ENCODE assay signal across 20 cellular contexts in genomic region chr21:45898028-45898350, GRCh38.
DNase-seq lines count a peak whose midpoint lies in the region; ATAC-seq, FAIRE-seq and TF ChIP-seq lines count a peak whose summit lies in the region.
"Had no signal": no experiment of that assay in that cellular context is flagged by ENCODE, and none has a peak within 500 bp of the region (broad histone marks: within the 10 kb centered on the region; RNA-seq: fewer than 3 reads in every experiment).

No MANE protein-coding gene starts in this region.

- no TSS peak for BruUV-seq in K562 (replicated peaks; lab: Mats Ljungman, UMichigan)

- intact Hi-C loops in right cardiac atrium (cut with DNase I) = no loop called here
- intact Hi-C loops in Right ventricle myocardium superior (cut with DNase I) = no loop called here
- intact Hi-C loops in K562 (cut with micrococcal nuclease) = no loop called here
- intact Hi-C loops in kidney (cut with DNase I) = no loop called here
- intact Hi-C loops in aorta (cut with DNase I) = no loop called here

- FAIRE-seq in K562 (lab: Jason Lieb, UNC) = no peak
- no peak for FAIRE-seq in kidney (lab: Jason Lieb, UNC)
- FAIRE-seq: A204.1, GM12878, H1 had no signal

- CTCF ChIA-PET in K562 (lab: Yijun Ruan, JAX; ENCODE audit: low intra/inter-chr PET ratio) = no interaction called here

- H3K79me2 ChIP-seq in K562 (ENCODE audit: control insufficient read depth, insufficient read depth, low read length) = no peaks in the 10 kb centered on the region

- no peaks in the 10 kb centered on the region for H3K9me1 ChIP-seq in K562 (ENCODE audit: control insufficient read depth, insufficient read depth, low read length)

- no peaks in the 10 kb centered on the region for H3K9me3 ChIP-seq in right cardiac atrium (ENCODE audit: control insufficient read depth, low read length)
- no peaks in the 10 kb centered on the region for H3K9me3 ChIP-seq in K562 (replicated peaks; ENCODE audit: control insufficient read depth, insufficient read depth, low read depth, low read length)
- no peaks in the 10 kb centered on the region for H3K9me3 ChIP-seq in kidney (ENCODE audit: control insufficient read depth in 1 of 2, low read length in 2 of 2)
- no peaks in the 10 kb centered on the region for H3K9me3 ChIP-seq in aorta (ENCODE audit: control insufficient read depth, low read length)
- H3K9me3 ChIP-seq: BE2C, HAP-1 had no signal

- H3K36me3 ChIP-seq in K562 (ENCODE audit: control insufficient read depth, insufficient read depth, low read length) = no peaks in the 10 kb centered on the region
- no peaks in the 10 kb centered on the region for H3K36me3 ChIP-seq in kidney (ENCODE audit: control insufficient read depth in 1 of 2, insufficient read depth in 2 of 2, low read length in 2 of 2)
- no peaks in the 10 kb centered on the region for H3K36me3 ChIP-seq in aorta (ENCODE audit: control insufficient read depth in 1 of 2, insufficient read depth in 2 of 2, low read length in 1 of 2)
- H3K36me3 ChIP-seq: HAP-1 had no signal

- H3K4me1 ChIP-seq in right cardiac atrium (ENCODE audit: control insufficient read depth, insufficient read depth, low read length) = no peaks in the 10 kb centered on the region
- H3K4me1 ChIP-seq in K562 (replicated peaks in 1 of 2; ENCODE audit: control insufficient read depth in 2 of 2, insufficient read depth in 2 of 2, low read length in 2 of 2) = no peaks in the 10 kb centered on the region
- H3K4me1 ChIP-seq in kidney (ENCODE audit: control insufficient read depth in 1 of 2, insufficient read depth in 1 of 2, low read depth in 1 of 2, low read length in 2 of 2) = no peaks in the 10 kb centered on the region
- H3K4me1 ChIP-seq in aorta (ENCODE audit: control insufficient read depth in 1 of 2, insufficient read depth in 2 of 2, low read length in 2 of 2) = no peaks in the 10 kb centered on the region
- H3K4me1 ChIP-seq: HAP-1 had no signal

- TF ChIP-seq CTCF in K562 (IDR thresholded peaks at IDR 0.05 in 2 of 3, conservative IDR thresholded peaks at IDR 0.05 in 1 of 3; ENCODE audit: insufficient read depth in 2 of 3, low read depth in 1 of 3, low read length in 3 of 3) = no peak
- TF ChIP-seq CTCF in kidney (IDR thresholded peaks at IDR 0.05; ENCODE audit: borderline replicate concordance, extremely low read depth, insufficient read depth) = no peak
- TF ChIP-seq CTCF in foreskin fibroblast (IDR thresholded peaks at IDR 0.05; ENCODE audit: low read depth, low read length) = no peak

- DNase-seq in right cardiac atrium (peak in 2 of 3 donors; percentile 41 to 43), Right ventricle myocardium superior (no peak), K562 (ENCODE audit: extremely low read depth in 1 of 4, low spot score in 3 of 4) (no peak), kidney (peak; percentile 57), aorta (peak; percentile 20 to 55), foreskin fibroblast (no peak)
- no peak for DNase-seq in activated T-cell treated with anti-CD3 and anti-CD28 coated beads, Interleukin-2, amount 50 U/mL, for 24 hours
- DNase-seq: ACHN; BE2C; CD4-positive, CD25-positive, alpha-beta regulatory T cell; COR-L47; DMS 273 treated with DMSO at 0.1 percent for 48 hours; DMS53; DND-41; EL had no signal

- no peak overlapping the region for H3K4me3 Mint-ChIP-seq in activated T-cell treated with anti-CD3 and anti-CD28 coated beads, Interleukin-2, amount 50 U/mL, for 24 hours
- H3K4me3 Mint-ChIP-seq: CD4-positive, CD25-positive, alpha-beta regulatory T cell; CD8-positive, alpha-beta memory T cell had no signal

- H3K9ac ChIP-seq in K562 (ENCODE audit: insufficient read depth in 1 of 2, low read depth in 2 of 2, low read length in 2 of 2) (no peak overlapping the region), kidney (ENCODE audit: low read length in 2 of 2) (no peak overlapping the region)

- no peak overlapping the region for H3K27ac Mint-ChIP-seq in activated T-cell treated with anti-CD3 and anti-CD28 coated beads, Interleukin-2, amount 50 U/mL, for 24 hours
- H3K27ac Mint-ChIP-seq: CD4-positive, CD25-positive, alpha-beta regulatory T cell had no signal

- no peak overlapping the region for H3K4me2 ChIP-seq in K562 (ENCODE audit: insufficient read depth, low read length)

- no peak for TF ChIP-seq EP300 in K562 (IDR thresholded peaks at IDR 0.05; ENCODE audit: low read length)

- H3K4me3 ChIP-seq in right cardiac atrium (ENCODE audit: low read length) (no peak overlapping the region), K562 (no peak overlapping the region), kidney (ENCODE audit: low read length in 2 of 2) (no peak overlapping the region), aorta (ENCODE audit: low read length in 2 of 2) (no peak overlapping the region), foreskin fibroblast (ENCODE audit: low read depth in 1 of 2, low read length in 2 of 2) (no peak overlapping the region)
- H3K4me3 ChIP-seq: GM12878, HAP-1 had no signal

- no peaks in the 10 kb centered on the region for H3K9me3 Mint-ChIP-seq in activated T-cell treated with anti-CD3 and anti-CD28 coated beads, Interleukin-2, amount 50 U/mL, for 24 hours
- H3K9me3 Mint-ChIP-seq: CD4-positive, CD25-positive, alpha-beta regulatory T cell; CD8-positive, alpha-beta memory T cell had no signal

- no peak for TF ChIP-seq RAD21 in K562 (CRISPR knock-in tag; conservative IDR thresholded peaks at IDR 0.05 in 1 of 2, IDR thresholded peaks at IDR 0.05 in 1 of 2)

- H3K27me3 Mint-ChIP-seq in activated T-cell treated with anti-CD3 and anti-CD28 coated beads, Interleukin-2, amount 50 U/mL, for 24 hours = no peaks in the 10 kb centered on the region
- H3K27me3 Mint-ChIP-seq: CD4-positive, CD25-positive, alpha-beta regulatory T cell had no signal

- peaks cover 3% of the 10 kb centered on the region for H3K4me1 Mint-ChIP-seq in activated T-cell treated with anti-CD3 and anti-CD28 coated beads, Interleukin-2, amount 50 U/mL, for 24 hours (ENCODE audit: low read depth)
- H3K4me1 Mint-ChIP-seq: CD8-positive, alpha-beta memory T cell had no signal

- H3K27ac ChIP-seq in right cardiac atrium (ENCODE audit: low read length) (no peak overlapping the region), K562 (ENCODE audit: extremely low read depth, low read depth, low read length) (no peak overlapping the region), kidney (ENCODE audit: low read depth in 2 of 2, low read length in 2 of 2) (no peak overlapping the region), aorta (ENCODE audit: low read depth in 1 of 2, low read length in 2 of 2) (no peak overlapping the region)

- no peaks in the 10 kb centered on the region for H3K36me3 Mint-ChIP-seq in activated T-cell treated with anti-CD3 and anti-CD28 coated beads, Interleukin-2, amount 50 U/mL, for 24 hours (ENCODE audit: low read depth)
- H3K36me3 Mint-ChIP-seq: CD8-positive, alpha-beta memory T cell had no signal

- no peak overlapping the region for H2AFZ ChIP-seq in K562 (ENCODE audit: low read depth, low read length)

- peaks cover 28% of the 10 kb centered on the region; the same call in 1 of the 2 replicates for H4K20me1 ChIP-seq in K562 (replicated peaks; ENCODE audit: control insufficient read depth, insufficient read depth, low read length)

- WGBS in right cardiac atrium = 78% methylated on average over 8 of the region's 8 CpGs
- WGBS in K562 (ENCODE audit: insufficient coverage, low coverage, missing lambda C conversion rate) = 3% methylated on average over 5 of the region's 8 CpGs
- 90 to 94% methylated on average over 8 of the region's 8 CpGs for WGBS in aorta, 2 donors

- ATAC-seq in right cardiac atrium = no peak
- no peak for ATAC-seq in Right ventricle myocardium superior (ENCODE audit: poor library complexity)
- ATAC-seq in K562 = no peak
- ATAC-seq in aorta (ENCODE audit: low FRiP score) = no peak
- ATAC-seq: GM12878 had no signal

- no peak for TF ChIP-seq POLR2A in K562 (conservative IDR thresholded peaks at IDR 0.05)

- in situ Hi-C loops in K562 (cut with MboI) = no loop called here

- H3K27me3 ChIP-seq in right cardiac atrium (ENCODE audit: control insufficient read depth, insufficient read depth) (no peaks in the 10 kb centered on the region), K562 (ENCODE audit: control insufficient read depth in 2 of 2, insufficient read depth in 2 of 2, low read length in 2 of 2) (peaks cover 39 to 94% of the 10 kb centered on the region in 2 experiments; a peak in 4 of 5 replicates), aorta (ENCODE audit: control insufficient read depth in 1 of 2, insufficient read depth in 2 of 2, low read length in 1 of 2) (no peaks in the 10 kb centered on the region)
- H3K27me3 ChIP-seq: BE2C had no signal

- POLR2A ChIA-PET in K562 (lab: Yijun Ruan, JAX) = interaction anchor here (0.6 kb wide), 1 partner anchor 282 kb away, joined by 3 read pairs; no protein-coding TSS in a partner anchor

TF ChIP-seq in K562, 482 proteins besides CTCF, POLR2A, EP300 and RAD21:
- TF ChIP-seq PKNOX1 (IDR thresholded peaks at IDR 0.05) (0 out of 2 replicates have a peak, but pooled peaks have one; percentile 13), CTBP1 (IDR thresholded peaks at IDR 0.05; ENCODE audit: borderline replicate concordance) (no peak)

Comparison
In these comparisons a context has a peak if more than half of its experiments do, and no peak if none do; other contexts are left out.
1. DNase-seq: peak in right cardiac atrium (2 of 3), kidney (single experiment) and aorta (2 of 2); none in Right ventricle myocardium superior (single experiment), K562 (0 of 4), foreskin fibroblast (0 of 2) and activated T-cell treated with anti-CD3 and anti-CD28 coated beads, Interleukin-2, amount 50 U/mL, for 24 hours (single experiment).